9 cellular contexts compared by ENCODE assay signal in the genomic region with DNA sequence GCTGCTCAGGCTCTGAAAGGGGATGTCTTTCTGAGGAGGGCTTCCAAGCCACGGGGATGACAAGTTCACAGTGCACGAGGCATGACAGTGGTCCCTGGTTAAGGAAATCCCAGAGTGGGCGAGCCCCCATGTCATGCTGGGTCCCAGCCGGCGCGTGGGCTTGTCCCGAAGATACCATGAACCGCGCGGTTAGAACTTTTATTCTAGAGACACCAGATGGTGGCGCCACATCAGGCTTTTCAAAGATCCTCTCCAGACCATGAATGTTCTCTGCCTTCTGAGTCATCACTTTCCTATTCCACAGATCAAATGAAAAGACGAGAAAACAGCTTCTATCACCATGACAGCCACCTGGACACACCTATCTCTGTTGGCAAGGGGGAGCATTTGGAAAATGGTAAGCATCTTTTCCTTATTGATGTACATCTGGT.
DNase-seq lines count a peak whose midpoint lies in the region; ATAC-seq, FAIRE-seq and TF ChIP-seq lines count a peak whose summit lies in the region.
"Had no signal": no experiment of that assay in that cellular context is flagged by ENCODE, and none has a peak within 500 bp of the region (broad histone marks: within the 10 kb centered on the region; RNA-seq: fewer than 3 reads in every experiment).

No MANE protein-coding gene starts in this region.

- intact Hi-C loops in esophagus muscularis mucosa (cut with DNase I) = no loop called here

- H3K4me2 ChIP-seq in OCI-LY3 (ENCODE audit: low read length) = no peak overlapping the region

- no peaks in the 10 kb centered on the region for H3K9me3 ChIP-seq in OCI-LY3 (ENCODE audit: insufficient read depth, low read length)
- no peaks in the 10 kb centered on the region for H3K9me3 ChIP-seq in esophagus muscularis mucosa

- 53% methylated on average over 9 of the region's 12 CpGs for WGBS in esophagus muscularis mucosa

- no peaks in the 10 kb centered on the region for H3K36me3 ChIP-seq in H7 (replicated peaks; ENCODE audit: control insufficient read depth, insufficient read depth, low read length)
- H3K36me3 ChIP-seq in OCI-LY3 (replicated peaks; ENCODE audit: low read depth, low read length) = no peaks in the 10 kb centered on the region
- no peaks in the 10 kb centered on the region for H3K36me3 ChIP-seq in esophagus muscularis mucosa

- H3K27me3 ChIP-seq in H7 (ENCODE audit: control insufficient read depth, insufficient read depth, low read length) = no peaks in the 10 kb centered on the region
- H3K27me3 ChIP-seq in OCI-LY3 (ENCODE audit: low read depth, low read length) = peaks cover 12% of the 10 kb centered on the region
- H3K27me3 ChIP-seq in esophagus muscularis mucosa = peaks cover 0 to 15% (median 0%) of the 10 kb centered on the region in 4 donors

- H3K4me1 ChIP-seq in OCI-LY3 (ENCODE audit: low read length) = no peaks in the 10 kb centered on the region
- H3K4me1 ChIP-seq in esophagus muscularis mucosa = no peaks in the 10 kb centered on the region

- DNase-seq in H7 (peak; percentile 68), esophagus muscularis mucosa (ENCODE audit: extremely low spot score) (peak; percentile 90), omental fat pad (ENCODE audit: low spot score) (no peak), NCI-H2029 (lab: John Stamatoyannopoulos, UW) (no peak), foreskin fibroblast (no peak), RCC 7860 (ENCODE audit: low spot score) (no peak), germinal center (ENCODE audit: low spot score) (no peak)

- H3K4me3 ChIP-seq in H7 (ENCODE audit: insufficient read depth, low read depth, low read length) = no peak overlapping the region
- no peak overlapping the region for H3K4me3 ChIP-seq in OCI-LY3 (ENCODE audit: low read length)
- no peak overlapping the region for H3K4me3 ChIP-seq in esophagus muscularis mucosa
- no peak overlapping the region for H3K4me3 ChIP-seq in foreskin fibroblast (ENCODE audit: low read depth in 1 of 2, low read length in 2 of 2)

- H3K9ac ChIP-seq in OCI-LY3 (ENCODE audit: low read length) = no peak overlapping the region

- no peaks in the 10 kb centered on the region for H3K79me2 ChIP-seq in OCI-LY3 (ENCODE audit: low read length)

- no peak for TF ChIP-seq POLR2A in esophagus muscularis mucosa (IDR thresholded peaks at IDR 0.05; ENCODE audit: low read depth)

- no peak for TF ChIP-seq EP300 in esophagus muscularis mucosa (IDR thresholded peaks at IDR 0.05)

- no peak for FAIRE-seq in RCC 7860 (lab: Jason Lieb, UNC)
- FAIRE-seq: frontal cortex had no signal

- peak; percentile 66 for ATAC-seq in omental fat pad (ENCODE audit: low FRiP score)

- TF ChIP-seq CTCF in OCI-LY3 (IDR thresholded peaks at IDR 0.05; ENCODE audit: low read depth, low read length) = peak; percentile 19; the same call in 1 of the 2 replicates
- TF ChIP-seq CTCF in esophagus muscularis mucosa (IDR thresholded peaks at IDR 0.05) = peak; percentile 23 to 27 (median 25)
- no peak for TF ChIP-seq CTCF in omental fat pad (IDR thresholded peaks at IDR 0.05)
- no peak for TF ChIP-seq CTCF in foreskin fibroblast (IDR thresholded peaks at IDR 0.05; ENCODE audit: low read depth, low read length)

- H3K27ac ChIP-seq in OCI-LY3 (ENCODE audit: low read length) (no peak overlapping the region), esophagus muscularis mucosa (replicated peaks in 1 of 4) (no peak overlapping the region)

- H2AFZ ChIP-seq in OCI-LY3 (ENCODE audit: low read depth, low read length) = no peak overlapping the region

- H4K20me1 ChIP-seq in OCI-LY3 (ENCODE audit: insufficient read depth, low read length) = no peaks in the 10 kb centered on the region

Comparison
In these comparisons a context has a peak if more than half of its experiments do, and no peak if none do; other contexts are left out.
1. DNase-seq: peak in H7 (single experiment) and esophagus muscularis mucosa (single experiment); none in omental fat pad (single experiment), NCI-H2029 (single experiment), foreskin fibroblast (0 of 2), RCC 7860 (single experiment) and germinal center (single experiment).
2. CTCF ChIP-seq: peak in OCI-LY3 (single experiment) and esophagus muscularis mucosa (3 of 3); none in omental fat pad (0 of 3) and foreskin fibroblast (single experiment).